Comparison of ENCODE assay signal across 9 cellular contexts in the genomic region with DNA sequence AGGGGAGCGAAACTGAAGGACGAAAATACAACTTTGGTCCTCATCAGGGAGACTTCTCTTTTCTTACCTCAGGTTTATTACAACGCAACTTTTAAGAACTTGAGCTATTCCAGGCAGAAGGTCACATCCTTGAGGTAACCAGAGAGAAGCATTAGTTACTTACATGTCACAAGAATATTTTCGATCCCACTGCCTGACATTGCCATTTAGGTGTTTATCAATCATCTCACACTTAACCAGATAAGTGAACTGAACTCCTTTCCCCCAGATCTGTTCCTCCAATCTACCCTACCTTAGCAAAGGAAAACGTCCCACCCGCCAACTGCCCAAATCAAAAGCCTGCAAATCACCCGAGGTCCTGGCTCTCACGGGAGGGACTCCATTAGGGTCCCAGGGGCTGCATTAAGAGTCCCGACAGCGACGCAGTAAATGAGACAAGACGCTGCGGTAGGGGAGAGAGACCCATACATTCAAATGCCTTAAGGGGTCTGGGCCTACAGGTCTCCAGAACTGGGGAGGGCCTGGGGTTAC. TPM values are rescaled to one million over a fixed set of nuclear protein-coding genes. Genes with fewer than 3 reads are reported as not detected.
DNase-seq lines count a peak whose midpoint lies in the region; ATAC-seq and TF ChIP-seq lines count a peak whose summit lies in the region.
"Had no signal": no experiment of that assay in that cellular context is flagged by ENCODE, and none has a peak within 500 bp of the region (broad histone marks: within the 10 kb centered on the region; RNA-seq: fewer than 3 reads in every experiment).

No MANE protein-coding gene starts in this region.

- CTCF ChIA-PET in naive thymus-derived CD4-positive, alpha-beta T cell (lab: Charles Lee): interaction anchor here (1.0 kb wide), 1 partner anchor 18 kb away, joined by 3 read pairs; no protein-coding TSS in a partner anchor

- intact Hi-C loops in naive thymus-derived CD4-positive, alpha-beta T cell (cut with micrococcal nuclease): no loop called here

- peak overlapping the region; percentile 37 for H3K27ac Mint-ChIP-seq in chondrocyte (ENCODE audit: unreplicated experiment)
- peak overlapping the region in 8 of 9 donors; percentile 30 to 79 (median 66) for H3K27ac Mint-ChIP-seq in naive thymus-derived CD4-positive, alpha-beta T cell

- no peaks in the 10 kb centered on the region for H3K36me3 ChIP-seq in BE2C
- H3K36me3 ChIP-seq in naive thymus-derived CD4-positive, alpha-beta T cell (ENCODE audit: control insufficient read depth in 2 of 3, insufficient read depth in 3 of 3, low read length in 3 of 3): peaks cover 0 to 3% (median 0%) of the 10 kb centered on the region in 3 experiments

- no peaks in the 10 kb centered on the region for H3K9me3 ChIP-seq in BE2C
- peaks cover 0 to 5% (median 0%) of the 10 kb centered on the region in 3 experiments for H3K9me3 ChIP-seq in naive thymus-derived CD4-positive, alpha-beta T cell (ENCODE audit: control insufficient read depth in 2 of 3, low read length in 3 of 3)

- peak overlapping the region; percentile 84 for H3K4me3 ChIP-seq in BE2C (ENCODE audit: low read depth, low read length)
- peak overlapping the region; percentile 61 for H3K4me3 ChIP-seq in naive thymus-derived CD4-positive, alpha-beta T cell (ENCODE audit: low read length)

- DNase-seq in BE2C: no peak
- DNase-seq in HuH-7 (ENCODE audit: low spot score): peak; percentile 11
- DNase-seq in chondrocyte (ENCODE audit: low spot score): no peak
- peak in 3 of 9 donors; percentile 0 to 21 (median 8) for DNase-seq in naive thymus-derived CD4-positive, alpha-beta T cell

- peaks cover 7% of the 10 kb centered on the region for H3K9me3 Mint-ChIP-seq in chondrocyte (ENCODE audit: low read depth)
- H3K9me3 Mint-ChIP-seq in naive thymus-derived CD4-positive, alpha-beta T cell: peaks cover 0 to 24% (median 5%) of the 10 kb centered on the region in 11 donors

- no peak for ATAC-seq in naive thymus-derived CD4-positive, alpha-beta T cell
- ATAC-seq in GM19463 (IDR thresholded peaks at IDR 0.05; ENCODE audit: unreplicated experiment): no peak
- no peak for ATAC-seq in GM19397 (IDR thresholded peaks at IDR 0.05; ENCODE audit: unreplicated experiment)
- ATAC-seq in GM21367 (IDR thresholded peaks at IDR 0.05; ENCODE audit: unreplicated experiment): no peak
- no peak for ATAC-seq in HG02938 (IDR thresholded peaks at IDR 0.05; ENCODE audit: unreplicated experiment)

- peaks cover 4% of the 10 kb centered on the region; the same call in 1 of the 2 replicates for H3K4me1 ChIP-seq in BE2C
- H3K4me1 ChIP-seq in naive thymus-derived CD4-positive, alpha-beta T cell (ENCODE audit: control insufficient read depth in 2 of 2, insufficient read depth in 2 of 2, low read length in 2 of 2): peaks cover 0 to 15% of the 10 kb centered on the region in 2 donors

- POLR2A ChIA-PET in naive thymus-derived CD4-positive, alpha-beta T cell (lab: Charles Lee): no interaction called here

- peaks cover 10% of the 10 kb centered on the region for H3K27me3 ChIP-seq in BE2C
- no peaks in the 10 kb centered on the region for H3K27me3 ChIP-seq in naive thymus-derived CD4-positive, alpha-beta T cell (ENCODE audit: control insufficient read depth in 2 of 2, insufficient read depth in 2 of 2, low read length in 2 of 2)

- H3K36me3 Mint-ChIP-seq in chondrocyte (ENCODE audit: low read depth): peaks cover 15% of the 10 kb centered on the region
- H3K36me3 Mint-ChIP-seq in naive thymus-derived CD4-positive, alpha-beta T cell: peaks cover 16 to 34% (median 22%) of the 10 kb centered on the region in 5 donors

- H3K4me3 Mint-ChIP-seq in chondrocyte (ENCODE audit: unreplicated experiment): peak overlapping the region; percentile 85
- H3K4me3 Mint-ChIP-seq in naive thymus-derived CD4-positive, alpha-beta T cell: peak overlapping the region; percentile 74 to 91 (median 84)

- peaks cover 14% of the 10 kb centered on the region for H3K27me3 Mint-ChIP-seq in chondrocyte (ENCODE audit: low read depth)
- H3K27me3 Mint-ChIP-seq in naive thymus-derived CD4-positive, alpha-beta T cell: peaks cover 0 to 14% (median 5%) of the 10 kb centered on the region in 5 donors

- H3K4me1 Mint-ChIP-seq in chondrocyte (ENCODE audit: low read depth): peaks cover 15% of the 10 kb centered on the region
- H3K4me1 Mint-ChIP-seq in naive thymus-derived CD4-positive, alpha-beta T cell: peaks cover 9 to 36% (median 25%) of the 10 kb centered on the region in 7 donors

- peak overlapping the region; percentile 67 for H3K27ac ChIP-seq in naive thymus-derived CD4-positive, alpha-beta T cell (ENCODE audit: low read depth, low read length)

- no peak for TF ChIP-seq CTCF in BE2C (IDR thresholded peaks at IDR 0.05; ENCODE audit: low read depth, low read length)
- TF ChIP-seq CTCF in chondrocyte (IDR thresholded peaks at IDR 0.05): no peak

RNA-seq across cellular contexts. Expression of a gene that starts 0.7 kb away (rescaled TPM):
- 1.4 TPM for polyA plus RNA-seq in BE2C (2012; ENCODE audit: insufficient read depth, insufficient read length, low read depth)
- 4.5 to 4.7 TPM (median 4.6 TPM) in 3 replicates for total RNA-seq in chondrocyte
- 1 to 10 TPM; 2.1 to 3.6 (median 2.2) TPM for total RNA-seq in naive thymus-derived CD4-positive, alpha-beta T cell
- 1 to 10 TPM; 2.3 to 2.7 TPM for polyA plus RNA-seq in naive thymus-derived CD4-positive, alpha-beta T cell

RNA-seq across cellular contexts. Expression of a gene that starts 12.3 kb away (rescaled TPM):
- polyA plus RNA-seq in BE2C (2012; ENCODE audit: insufficient read depth, insufficient read length, low read depth): not detected
- not detected in 3 replicates for total RNA-seq in chondrocyte
- not detected for total RNA-seq in naive thymus-derived CD4-positive, alpha-beta T cell
- polyA plus RNA-seq in naive thymus-derived CD4-positive, alpha-beta T cell: not detected
- polyA plus RNA-seq: adipose tissue had no signal

RNA-seq across cellular contexts. Expression of a gene that starts 51.3 kb away (rescaled TPM):
- 14.6 TPM for polyA plus RNA-seq in BE2C (2012; ENCODE audit: insufficient read depth, insufficient read length, low read depth)
- not detected in 3 replicates for total RNA-seq in chondrocyte
- not detected for total RNA-seq in naive thymus-derived CD4-positive, alpha-beta T cell
- not detected for polyA plus RNA-seq in naive thymus-derived CD4-positive, alpha-beta T cell
